In the genomic region with DNA sequence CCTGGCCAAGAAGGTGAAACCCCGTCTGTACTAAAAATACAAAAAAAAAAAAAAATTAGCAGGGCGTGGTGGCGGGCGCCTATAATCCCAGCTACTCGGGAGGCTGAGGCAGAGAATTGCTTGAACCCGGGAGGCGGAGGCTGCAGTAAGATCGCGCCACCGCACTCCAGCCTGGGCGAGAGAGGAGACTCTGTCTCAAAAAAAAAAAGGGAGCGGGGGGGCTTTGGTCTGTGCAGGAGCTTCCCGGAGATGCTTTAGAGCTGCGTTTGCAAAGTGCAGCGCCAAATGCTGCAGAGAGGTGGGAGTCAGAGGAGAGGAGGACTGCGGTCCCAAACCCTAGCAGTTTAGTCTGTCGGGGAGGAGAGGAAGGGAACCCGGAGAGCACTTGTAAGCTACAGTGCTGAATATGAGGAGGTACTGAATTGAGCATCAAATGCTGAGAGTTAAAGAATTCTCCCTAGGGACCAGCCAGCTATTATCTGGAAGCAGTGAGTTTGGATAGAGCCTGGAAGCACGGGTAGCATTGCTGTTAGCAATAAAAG, we compare ENCODE assay signal across 8 cellular contexts. TPM values are rescaled to one million over a fixed set of nuclear protein-coding genes. Genes with fewer than 3 reads are reported as not detected.
A peak's percentile ranks its signal among the peaks of the same experiment; 100 is the strongest.
DNase-seq lines count a peak whose midpoint lies in the region; ATAC-seq and TF ChIP-seq lines count a peak whose summit lies in the region.

No MANE protein-coding gene starts in this region.

- H3K14ac ChIP-seq in trophoblast cell (ENCODE audit: low read length): no peak overlapping the region

- peak overlapping the region; percentile 78 for H4K91ac ChIP-seq in trophoblast cell (ENCODE audit: low read depth, low read length)

- H3K9me3 ChIP-seq in MG63 (no peaks in the 10 kb centered on the region), WERI-Rb-1 (ENCODE audit: severe bottlenecking) (no peaks in the 10 kb centered on the region), trophoblast cell (ENCODE audit: insufficient read depth, low read depth, low read length) (no peaks in the 10 kb centered on the region)

- peak overlapping the region; percentile 46 for H4K8ac ChIP-seq in trophoblast cell (ENCODE audit: low read depth, low read length)

- TF ChIP-seq CTCF in WERI-Rb-1 (IDR thresholded peaks at IDR 0.05; ENCODE audit: low read depth, low read length) (no peak), fibroblast of villous mesenchyme (IDR thresholded peaks at IDR 0.05; ENCODE audit: insufficient read depth, low read depth, low read length) (no peak), GM10248 (IDR thresholded peaks at IDR 0.05; ENCODE audit: control extremely low read depth, extremely low read depth, low read depth, missing control alignments) (no peak)

- H2BK12ac ChIP-seq in trophoblast cell (ENCODE audit: low read length): no peak overlapping the region

- H3K27me3 ChIP-seq in MG63: no peaks in the 10 kb centered on the region
- H3K27me3 ChIP-seq in WERI-Rb-1 (ENCODE audit: insufficient read depth, low read depth, severe bottlenecking): no peaks in the 10 kb centered on the region
- H3K27me3 ChIP-seq in trophoblast cell (ENCODE audit: insufficient read depth, low read length): no peaks in the 10 kb centered on the region

- POLR2A ChIA-PET in GM10248 (lab: Yijun Ruan, JAX): interaction anchor here (1.0 to 1.1 kb wide), 3 partner anchors 25 to 63 kb away, joined by 3 read pairs; no protein-coding TSS in a partner anchor

- no peak overlapping the region for H3K18ac ChIP-seq in trophoblast cell (ENCODE audit: low read length)

- peak overlapping the region; percentile 44 for H4K12ac ChIP-seq in trophoblast cell (ENCODE audit: low read depth, low read length)

- H2AFZ ChIP-seq in trophoblast cell (ENCODE audit: insufficient read depth, low read length, poor library complexity): peak overlapping the region; percentile 17

- H3K4ac ChIP-seq in trophoblast cell (ENCODE audit: low read depth, low read length): no peak overlapping the region

- H3K9ac ChIP-seq in trophoblast cell (ENCODE audit: low read length): no peak overlapping the region

- H3K4me2 ChIP-seq in trophoblast cell (ENCODE audit: low read length): peak overlapping the region; percentile 65

- H3K4me3 ChIP-seq in MG63 (peak overlapping the region; percentile 68), WERI-Rb-1 (ENCODE audit: low read depth, low read length) (peak overlapping the region; percentile 56), fibroblast of villous mesenchyme (ENCODE audit: low read depth, low read length) (peak overlapping the region; percentile 60), trophoblast cell (ENCODE audit: low read depth, low read length) (peak overlapping the region; percentile 12)

- DNase-seq in ELR (ENCODE audit: low read depth) (peak; percentile 42), MG63 (peak; percentile 24), WERI-Rb-1 (no peak), fibroblast of villous mesenchyme (ENCODE audit: low read depth) (no peak), trophoblast cell (no peak), OCI-M2 (lab: John Stamatoyannopoulos, UW; ENCODE audit: unreplicated experiment) (no peak), GM10248 (ENCODE audit: extremely low spot score) (no peak)

- H3K79me2 ChIP-seq in trophoblast cell (ENCODE audit: control insufficient read depth, insufficient read depth, low read length, poor library complexity): peaks cover 6% of the 10 kb centered on the region

- no peak for ATAC-seq in GM19397 (IDR thresholded peaks at IDR 0.05; ENCODE audit: unreplicated experiment)

- H3K23ac ChIP-seq in trophoblast cell (ENCODE audit: low read length): no peak overlapping the region

- peak overlapping the region; percentile 72 for H3K27ac ChIP-seq in WERI-Rb-1
- H3K27ac ChIP-seq in trophoblast cell (ENCODE audit: low read depth, low read length): no peak overlapping the region

- no peak overlapping the region for H2BK120ac ChIP-seq in trophoblast cell (ENCODE audit: insufficient read depth, low read length, poor library complexity)

- peaks cover 6% of the 10 kb centered on the region for H3K79me1 ChIP-seq in trophoblast cell (ENCODE audit: low read length)

- no peak overlapping the region for H2AK5ac ChIP-seq in trophoblast cell (ENCODE audit: low read length)

- peaks cover 3 to 6% of the 10 kb centered on the region in 2 experiments for H3K4me1 ChIP-seq in trophoblast cell (ENCODE audit: control insufficient read depth in 1 of 2, insufficient read depth in 2 of 2, low read length in 2 of 2)

- CTCF ChIA-PET in GM10248 (lab: Yijun Ruan, JAX): interaction anchor here (0.8 to 3.5 kb wide), 14 partner anchors 8 to 480 kb away, joined by 3 to 46 read pairs (median 3); partner anchors contain the start of genes CA14 and ECM1

- H3K36me3 ChIP-seq in MG63: peaks cover 16% of the 10 kb centered on the region
- H3K36me3 ChIP-seq in WERI-Rb-1: no peaks in the 10 kb centered on the region
- peaks cover under 1 to 7% of the 10 kb centered on the region in 2 experiments for H3K36me3 ChIP-seq in trophoblast cell (ENCODE audit: control insufficient read depth in 1 of 2, insufficient read depth in 2 of 2, low read length in 2 of 2)

- no peak overlapping the region for H2BK5ac ChIP-seq in trophoblast cell (ENCODE audit: low read depth, low read length, poor library complexity)

- WGBS in trophoblast cell (ENCODE audit: extremely low coverage, insufficient coverage, insufficient read length): no CpG with 5 or more reads among the region's 19 CpGs

RNA-seq across cellular contexts. Expression of gene FALEC, which starts 0.6 kb away (rescaled TPM):
- total RNA-seq in MG63 (2014; rRNA removed; shearing (Covaris generic); ENCODE audit: low replicate concordance): not detected in 2 replicates
- total RNA-seq in fibroblast of villous mesenchyme: 0.64 and 1.3 TPM in 2 replicates
- 0.14 TPM in 1 of 2 replicates, not detected in the other for polyA plus RNA-seq in trophoblast cell (2013)

RNA-seq across cellular contexts. Expression of gene ECM1, which starts 8.2 kb away (rescaled TPM):
- 9.9 and 13.8 TPM in 2 replicates for total RNA-seq in MG63 (2014; rRNA removed; shearing (Covaris generic); ENCODE audit: low replicate concordance)
- total RNA-seq in fibroblast of villous mesenchyme: 20.3 and 24.5 TPM in 2 replicates
- 10.8 and 11.8 TPM in 2 replicates for polyA plus RNA-seq in trophoblast cell (2013)

RNA-seq across cellular contexts. Expression of gene TARS2, which starts 28.9 kb away (rescaled TPM):
- total RNA-seq in MG63 (2014; rRNA removed; shearing (Covaris generic); ENCODE audit: low replicate concordance): 14.7 and 15.4 TPM in 2 replicates
- 17.3 and 18.4 TPM in 2 replicates for total RNA-seq in fibroblast of villous mesenchyme
- polyA plus RNA-seq in trophoblast cell (2013): 10.1 and 11.0 TPM in 2 replicates

RNA-seq across cellular contexts. Expression of gene ADAMTSL4, which starts 33.1 kb away (rescaled TPM):
- 3.3 and 3.5 TPM in 2 replicates for total RNA-seq in MG63 (2014; rRNA removed; shearing (Covaris generic); ENCODE audit: low replicate concordance)
- total RNA-seq in fibroblast of villous mesenchyme: 2.9 and 8.6 TPM in 2 replicates
- polyA plus RNA-seq in trophoblast cell (2013): 33.2 and 33.6 TPM in 2 replicates

Comparison
In these comparisons a context has a peak if more than half of its experiments do, and no peak if none do; other contexts are left out.
1. DNase-seq: peak in ELR (single experiment) and MG63 (single experiment); none in WERI-Rb-1 (single experiment), fibroblast of villous mesenchyme (single experiment), trophoblast cell (0 of 2), OCI-M2 (single experiment) and GM10248 (single experiment).
2. H3K4me3 ChIP-seq: peak in every context shown above with its lines; median percentile 68 in MG63; 60 in fibroblast of villous mesenchyme; 56 in WERI-Rb-1; 12 in trophoblast cell.